Comparison of ENCODE assay signal across 1 cellular context in the genomic region with DNA sequence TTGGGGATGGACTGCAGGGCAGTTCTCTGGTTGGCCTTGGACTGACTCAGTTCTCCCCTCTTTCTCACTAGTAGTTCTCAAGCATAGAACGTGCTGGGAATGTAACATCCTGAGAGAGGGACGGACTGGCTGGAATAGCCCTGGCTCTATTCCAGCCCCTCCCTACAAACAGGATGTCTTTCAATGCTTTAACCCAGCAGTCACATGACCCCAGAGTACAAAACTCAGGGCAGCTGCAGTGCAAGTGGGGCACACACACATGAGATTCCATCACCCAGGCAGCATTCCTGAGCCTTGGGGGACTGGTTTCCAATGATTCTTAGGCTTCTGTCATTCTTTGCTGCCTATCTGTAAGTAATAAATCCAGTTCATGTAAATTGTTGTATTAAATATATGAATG.
TF ChIP-seq lines count a peak whose summit lies in the region.

No MANE protein-coding gene starts in this region.

TF ChIP-seq in liver, 16 proteins besides CTCF, POLR2A, EP300 and RAD21 (continued from another document):
- TF ChIP-seq FOXA2 (IDR thresholded peaks at IDR 0.05): no peak
TF ChIP-seq in liver: peak in this region for 6.
